8 cellular contexts compared by ENCODE assay signal in the genomic region with DNA sequence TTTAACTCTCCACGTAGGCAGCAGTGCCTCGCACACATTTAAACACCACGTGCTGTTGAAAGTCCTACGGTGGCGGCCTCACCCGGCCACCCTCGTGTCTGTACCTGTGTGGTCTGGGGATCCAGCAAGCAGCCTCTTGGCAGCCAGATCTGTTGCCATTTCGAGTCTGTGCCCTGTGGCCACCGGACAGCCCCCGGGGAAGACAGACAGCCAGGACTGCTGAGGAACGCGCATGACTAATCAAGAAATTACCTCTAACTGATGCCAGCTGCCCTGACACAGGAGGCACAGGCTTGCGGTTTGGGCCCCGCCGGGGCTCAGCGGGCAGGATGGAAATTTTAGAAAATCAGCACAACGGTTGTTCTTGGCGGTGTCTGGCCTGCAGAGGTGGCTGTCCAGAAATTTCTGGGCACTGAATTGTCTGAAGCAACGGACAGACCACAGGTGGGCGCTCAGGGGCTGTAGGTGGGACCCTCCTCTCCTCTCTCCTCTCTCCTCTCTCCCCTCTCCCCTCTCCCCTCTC. TPM values are rescaled to one million over a fixed set of nuclear protein-coding genes. Genes with fewer than 3 reads are reported as not detected.
DNase-seq lines count a peak whose midpoint lies in the region; ATAC-seq and TF ChIP-seq lines count a peak whose summit lies in the region.

No MANE protein-coding gene starts in this region.

- TF ChIP-seq CTCF in A673 (conservative IDR thresholded peaks at IDR 0.05; ENCODE audit: low read depth, low read length): no peak
- no peak for TF ChIP-seq CTCF in SU-DHL-6 (IDR thresholded peaks at IDR 0.05; ENCODE audit: insufficient read depth, low read length, poor library complexity, severe bottlenecking)

- peak overlapping the region; percentile 64 to 91 (median 78) for H3K4me3 Mint-ChIP-seq in naive B cell

- CTCF ChIA-PET in A673 (lab: Charles Lee): no interaction called here

- peaks cover 60 to 83% (median 78%) of the 10 kb centered on the region in 3 donors for H3K4me1 Mint-ChIP-seq in naive B cell

- TF ChIP-seq POLR2A in GM18951 (IDR thresholded peaks at IDR 0.05; ENCODE audit: extremely low read depth, insufficient read depth, insufficient read length): peak; percentile 32

- no TSS peak for BruUV-seq in A673 (replicated peaks; lab: Mats Ljungman, UMichigan)

- no peak overlapping the region for H2AFZ ChIP-seq in SU-DHL-6 (ENCODE audit: low read depth, low read length, severe bottlenecking)

- peaks cover 0 to 13% (median 0%) of the 10 kb centered on the region in 7 donors for H3K9me3 Mint-ChIP-seq in naive B cell

- H3K27me3 Mint-ChIP-seq in naive B cell: no peaks in the 10 kb centered on the region

- peak overlapping the region; percentile 44; the same call in 1 of the 2 replicates for H3K9ac ChIP-seq in SU-DHL-6 (ENCODE audit: low read length)

- no peaks in the 10 kb centered on the region for H3K4me1 ChIP-seq in A673 (ENCODE audit: insufficient read depth, low read length, poor library complexity, severe bottlenecking)

- H3K9me2 ChIP-seq in SU-DHL-6 (replicated peaks; ENCODE audit: insufficient read depth, low read length): no peaks in the 10 kb centered on the region

- peak; percentile 35 for ATAC-seq in HG03280 (IDR thresholded peaks at IDR 0.05; ENCODE audit: unreplicated experiment)
- peak; percentile 67 to 74 for ATAC-seq in naive B cell (ENCODE audit: low read depth in 2 of 2)

- POLR2A ChIA-PET in A673 (lab: Charles Lee; ENCODE audit: low non-redundant PET): no interaction called here

- H3K36me3 ChIP-seq in A673 (ENCODE audit: insufficient read depth, low read length, poor library complexity, severe bottlenecking) (no peaks in the 10 kb centered on the region), SU-DHL-6 (ENCODE audit: low read length) (no peaks in the 10 kb centered on the region)

- H3K4me3 ChIP-seq in A673 (ENCODE audit: low read depth, low read length, poor library complexity, severe bottlenecking) (no peak overlapping the region), SU-DHL-6 (ENCODE audit: insufficient read depth, low read length, poor library complexity, severe bottlenecking) (no peak overlapping the region)

- intact Hi-C loops in A673 (cut with micrococcal nuclease; ENCODE audit: unreplicated experiment): no loop called here

- no peaks in the 10 kb centered on the region for H3K9me3 ChIP-seq in A673 (ENCODE audit: low read depth, low read length, poor library complexity, severe bottlenecking)
- H3K9me3 ChIP-seq in SU-DHL-6 (ENCODE audit: insufficient read depth, low read length): no peaks in the 10 kb centered on the region

- H3K27me3 ChIP-seq in A673 (replicated peaks; ENCODE audit: insufficient read depth, low read depth, low read length, poor library complexity) (peaks cover 47% of the 10 kb centered on the region), SU-DHL-6 (ENCODE audit: low read length) (no peaks in the 10 kb centered on the region)

- peak overlapping the region; percentile 52 for H3K4me2 ChIP-seq in SU-DHL-6 (ENCODE audit: low read depth, low read length, poor library complexity, severe bottlenecking)

- H3K79me2 ChIP-seq in SU-DHL-6 (ENCODE audit: insufficient read depth, low read length): peaks cover 16% of the 10 kb centered on the region; the same call in 1 of the 2 replicates

- H4K20me1 ChIP-seq in SU-DHL-6 (ENCODE audit: low read depth, low read length): no peaks in the 10 kb centered on the region

- H3K27ac Mint-ChIP-seq in naive B cell: peak overlapping the region; percentile 93 to 99 (median 98)

- H3K27ac ChIP-seq in A673 (ENCODE audit: low read depth, low read length, poor library complexity, severe bottlenecking) (no peak overlapping the region), SU-DHL-6 (ENCODE audit: low read depth, low read length) (peak overlapping the region; percentile 97)

- DNase-seq in A673 (ENCODE audit: low spot score): peak; percentile 67
- peak; percentile 72 for DNase-seq in activated naive CD4-positive, alpha-beta T cell treated with anti-CD3 and anti-CD28 coated beads, Interleukin-2, amount 50 U/mL, for 16 hours
- peak; percentile 81 for DNase-seq in naive B cell
- DNase-seq in NCI-H2227 treated with DMSO at 0.1 percent for 48 hours (lab: John Stamatoyannopoulos, UW): no peak
- no peak for DNase-seq in NCI-H146 treated with DMSO at 0.1 percent for 48 hours (lab: John Stamatoyannopoulos, UW; ENCODE audit: unreplicated experiment)

- H3F3A ChIP-seq in SU-DHL-6 (ENCODE audit: insufficient read depth): peaks cover 53% of the 10 kb centered on the region

- in situ Hi-C loops in GM18951 (cut with MboI; ENCODE audit: low sequenced_read_pairs, unreplicated experiment): no loop called here

- H3K36me3 Mint-ChIP-seq in naive B cell: peaks cover 23 to 36% of the 10 kb centered on the region in 2 donors

RNA-seq across cellular contexts. Expression of a gene that starts 15.6 kb away (rescaled TPM):
- total RNA-seq in A673 (2021): 24.9 and 33.5 TPM in 2 replicates
- 10 to 100 TPM; 49.2 to 66.0 (median 57.7) TPM for polyA plus RNA-seq in naive B cell (ENCODE audit: low read depth in 6 of 6)

Comparison
In these comparisons a context has a peak if more than half of its experiments do, and no peak if none do; other contexts are left out.
1. DNase-seq: peak in A673 (single experiment), activated naive CD4-positive, alpha-beta T cell treated with anti-CD3 and anti-CD28 coated beads, Interleukin-2, amount 50 U/mL, for 16 hours (single experiment) and naive B cell (single experiment); none in NCI-H2227 treated with DMSO at 0.1 percent for 48 hours (single experiment) and NCI-H146 treated with DMSO at 0.1 percent for 48 hours (single experiment).